In the genomic region with DNA sequence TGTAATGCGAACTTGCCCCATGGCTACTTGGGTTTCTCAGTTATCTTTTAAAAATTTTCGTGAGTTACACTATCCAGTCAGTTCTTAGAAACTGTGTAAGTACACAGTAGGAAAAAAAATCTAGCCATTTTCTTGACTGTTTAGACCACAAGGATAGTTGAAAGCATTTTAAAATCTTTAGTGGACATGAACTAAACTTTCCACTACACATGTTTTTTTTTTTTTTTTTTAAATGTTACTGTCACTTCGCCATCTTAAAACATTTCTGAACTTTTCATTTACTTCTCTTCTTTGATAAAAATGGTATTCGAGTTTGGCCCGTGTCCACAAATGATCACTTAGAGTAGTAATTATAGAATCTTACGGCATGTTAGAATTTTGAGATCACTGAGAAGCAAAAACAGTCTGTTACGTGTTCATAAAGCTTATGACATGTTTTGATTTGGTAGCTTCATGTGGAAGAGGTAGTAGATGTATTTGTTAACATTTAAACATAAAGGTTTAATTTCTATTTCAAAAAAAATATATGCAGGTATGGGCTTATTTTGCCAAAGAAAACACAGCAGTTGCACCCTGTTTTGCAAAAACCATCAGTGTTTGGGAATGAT, we compare ENCODE assay signal across 8 cellular contexts. TPM values are rescaled to one million over a fixed set of nuclear protein-coding genes. Genes with fewer than 3 reads are reported as not detected.
DNase-seq lines count a peak whose midpoint lies in the region; ATAC-seq and TF ChIP-seq lines count a peak whose summit lies in the region.

No MANE protein-coding gene starts in this region.

- DNase-seq in AG10803 (ENCODE audit: low read depth) (no peak), choroid plexus epithelial cell (ENCODE audit: low read depth) (peak; percentile 18), kidney glomerular epithelial cell (lab: John Stamatoyannopoulos, UW) (no peak), AG20443 (ENCODE audit: low spot score) (no peak), Ammon's horn (ENCODE audit: low spot score) (no peak)

- H3K27ac ChIP-seq in muscle layer of duodenum (ENCODE audit: low read length), result peak overlapping the region; percentile 100

- H3K27me3 Mint-ChIP-seq in IgD-negative memory B cell, result no peaks in the 10 kb centered on the region

- no peaks in the 10 kb centered on the region for H3K27me3 ChIP-seq in muscle layer of duodenum (ENCODE audit: low read depth, low read length)

- peaks cover 8 to 9% of the 10 kb centered on the region in 2 donors for H3K36me3 ChIP-seq in muscle layer of duodenum (ENCODE audit: control insufficient read depth in 1 of 2, insufficient read depth in 2 of 2, low read length in 2 of 2)

- peak overlapping the region; percentile 84 to 99 (median 98) for H3K27ac Mint-ChIP-seq in IgD-negative memory B cell

- peaks cover 7% of the 10 kb centered on the region for H3K36me3 Mint-ChIP-seq in IgD-negative memory B cell

- H3K9me3 Mint-ChIP-seq in IgD-negative memory B cell, result no peaks in the 10 kb centered on the region

- H3K4me3 ChIP-seq in AG10803 (ENCODE audit: low read length), result peak overlapping the region; percentile 68
- H3K4me3 ChIP-seq in choroid plexus epithelial cell (ENCODE audit: low read depth, low read length), result peak overlapping the region; percentile 82
- H3K4me3 ChIP-seq in muscle layer of duodenum (ENCODE audit: low read depth in 1 of 2, low read length in 2 of 2), result peak overlapping the region; percentile 68 to 99

- TF ChIP-seq CTCF in AG10803 (conservative IDR thresholded peaks at IDR 0.05; ENCODE audit: low read length), result no peak
- TF ChIP-seq CTCF in choroid plexus epithelial cell (conservative IDR thresholded peaks at IDR 0.05; ENCODE audit: low read depth, low read length), result no peak

- peak overlapping the region; percentile 92 to 99 (median 95) for H3K4me3 Mint-ChIP-seq in IgD-negative memory B cell

- peaks cover 11 to 19% of the 10 kb centered on the region in 2 donors for H3K4me1 ChIP-seq in muscle layer of duodenum (ENCODE audit: control insufficient read depth in 1 of 2, insufficient read depth in 2 of 2, low read length in 2 of 2)

- H3K4me1 Mint-ChIP-seq in IgD-negative memory B cell, result peaks cover 24 to 37% (median 29%) of the 10 kb centered on the region in 3 donors

- ATAC-seq in HG02759 (IDR thresholded peaks at IDR 0.05; ENCODE audit: unreplicated experiment), result no peak

- H3K9me3 ChIP-seq in muscle layer of duodenum (ENCODE audit: control insufficient read depth in 1 of 2, low read length in 2 of 2), result no peaks in the 10 kb centered on the region

RNA-seq across cellular contexts. Expression of a gene that starts 1.0 kb away (rescaled TPM):
- polyA plus RNA-seq in IgD-negative memory B cell, result 40.8 TPM
